Comparison of ENCODE assay signal across 1 cellular context in genomic region chr16:11498683-11499082, GRCh38.
TF ChIP-seq lines count a peak whose summit lies in the region.

No MANE protein-coding gene starts in this region.

TF ChIP-seq in GM23338, 12 proteins besides CTCF, POLR2A, EP300 and RAD21 (continued from another document):
- TF ChIP-seq, protein P1, sequence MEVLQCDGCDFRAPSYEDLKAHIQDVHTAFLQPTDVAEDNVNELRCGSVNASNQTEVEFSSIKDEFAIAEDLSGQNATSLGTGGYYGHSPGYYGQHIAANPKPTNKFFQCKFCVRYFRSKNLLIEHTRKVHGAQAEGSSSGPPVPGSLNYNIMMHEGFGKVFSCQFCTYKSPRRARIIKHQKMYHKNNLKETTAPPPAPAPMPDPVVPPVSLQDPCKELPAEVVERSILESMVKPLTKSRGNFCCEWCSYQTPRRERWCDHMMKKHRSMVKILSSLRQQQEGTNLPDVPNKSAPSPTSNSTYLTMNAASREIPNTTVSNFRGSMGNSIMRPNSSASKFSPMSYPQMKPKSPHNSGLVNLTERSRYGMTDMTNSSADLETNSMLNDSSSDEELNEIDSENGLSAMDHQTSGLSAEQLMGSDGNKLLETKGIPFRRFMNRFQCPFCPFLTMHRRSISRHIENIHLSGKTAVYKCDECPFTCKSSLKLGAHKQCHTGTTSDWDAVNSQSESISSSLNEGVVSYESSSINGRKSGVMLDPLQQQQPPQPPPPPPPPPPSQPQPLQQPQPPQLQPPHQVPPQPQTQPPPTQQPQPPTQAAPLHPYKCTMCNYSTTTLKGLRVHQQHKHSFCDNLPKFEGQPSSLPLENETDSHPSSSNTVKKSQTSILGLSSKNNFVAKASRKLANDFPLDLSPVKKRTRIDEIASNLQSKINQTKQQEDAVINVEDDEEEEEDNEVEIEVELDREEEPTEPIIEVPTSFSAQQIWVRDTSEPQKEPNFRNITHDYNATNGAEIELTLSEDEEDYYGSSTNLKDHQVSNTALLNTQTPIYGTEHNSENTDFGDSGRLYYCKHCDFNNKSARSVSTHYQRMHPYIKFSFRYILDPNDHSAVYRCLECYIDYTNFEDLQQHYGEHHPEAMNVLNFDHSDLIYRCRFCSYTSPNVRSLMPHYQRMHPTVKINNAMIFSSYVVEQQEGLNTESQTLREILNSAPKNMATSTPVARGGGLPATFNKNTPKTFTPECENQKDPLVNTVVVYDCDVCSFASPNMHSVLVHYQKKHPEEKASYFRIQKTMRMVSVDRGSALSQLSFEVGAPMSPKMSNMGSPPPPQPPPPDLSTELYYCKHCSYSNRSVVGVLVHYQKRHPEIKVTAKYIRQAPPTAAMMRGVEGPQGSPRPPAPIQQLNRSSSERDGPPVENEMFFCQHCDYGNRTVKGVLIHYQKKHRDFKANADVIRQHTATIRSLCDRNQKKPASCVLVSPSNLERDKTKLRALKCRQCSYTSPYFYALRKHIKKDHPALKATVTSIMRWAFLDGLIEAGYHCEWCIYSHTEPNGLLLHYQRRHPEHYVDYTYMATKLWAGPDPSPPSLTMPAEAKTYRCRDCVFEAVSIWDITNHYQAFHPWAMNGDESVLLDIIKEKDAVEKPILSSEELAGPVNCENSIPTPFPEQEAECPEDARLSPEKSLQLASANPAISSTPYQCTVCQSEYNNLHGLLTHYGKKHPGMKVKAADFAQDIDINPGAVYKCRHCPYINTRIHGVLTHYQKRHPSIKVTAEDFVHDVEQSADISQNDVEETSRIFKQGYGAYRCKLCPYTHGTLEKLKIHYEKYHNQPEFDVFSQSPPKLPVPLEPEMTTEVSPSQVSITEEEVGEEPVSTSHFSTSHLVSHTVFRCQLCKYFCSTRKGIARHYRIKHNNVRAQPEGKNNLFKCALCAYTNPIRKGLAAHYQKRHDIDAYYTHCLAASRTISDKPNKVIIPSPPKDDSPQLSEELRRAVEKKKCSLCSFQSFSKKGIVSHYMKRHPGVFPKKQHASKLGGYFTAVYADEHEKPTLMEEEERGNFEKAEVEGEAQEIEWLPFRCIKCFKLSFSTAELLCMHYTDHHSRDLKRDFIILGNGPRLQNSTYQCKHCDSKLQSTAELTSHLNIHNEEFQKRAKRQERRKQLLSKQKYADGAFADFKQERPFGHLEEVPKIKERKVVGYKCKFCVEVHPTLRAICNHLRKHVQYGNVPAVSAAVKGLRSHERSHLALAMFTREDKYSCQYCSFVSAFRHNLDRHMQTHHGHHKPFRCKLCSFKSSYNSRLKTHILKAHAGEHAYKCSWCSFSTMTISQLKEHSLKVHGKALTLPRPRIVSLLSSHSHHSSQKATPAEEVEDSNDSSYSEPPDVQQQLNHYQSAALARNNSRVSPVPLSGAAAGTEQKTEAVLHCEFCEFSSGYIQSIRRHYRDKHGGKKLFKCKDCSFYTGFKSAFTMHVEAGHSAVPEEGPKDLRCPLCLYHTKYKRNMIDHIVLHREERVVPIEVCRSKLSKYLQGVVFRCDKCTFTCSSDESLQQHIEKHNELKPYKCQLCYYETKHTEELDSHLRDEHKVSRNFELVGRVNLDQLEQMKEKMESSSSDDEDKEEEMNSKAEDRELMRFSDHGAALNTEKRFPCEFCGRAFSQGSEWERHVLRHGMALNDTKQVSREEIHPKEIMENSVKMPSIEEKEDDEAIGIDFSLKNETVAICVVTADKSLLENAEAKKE (CRISPR knock-in tag; IDR thresholded peaks at IDR 0.05), result no peak
- TF ChIP-seq EZH2phosphoT487 (IDR thresholded peaks at IDR 0.05; ENCODE audit: unreplicated experiment) (no peak), STAT1 (IDR thresholded peaks at IDR 0.05; ENCODE audit: unreplicated experiment) (no peak), CREB1 (CRISPR knock-in tag; IDR thresholded peaks at IDR 0.05; ENCODE audit: low read depth) (no peak), POLR2AphosphoS5 (IDR thresholded peaks at IDR 0.05; ENCODE audit: low read depth) (no peak), EZH2 (IDR thresholded peaks at IDR 0.05; ENCODE audit: low read depth, unreplicated experiment) (no peak)
- TF ChIP-seq, protein P2, sequence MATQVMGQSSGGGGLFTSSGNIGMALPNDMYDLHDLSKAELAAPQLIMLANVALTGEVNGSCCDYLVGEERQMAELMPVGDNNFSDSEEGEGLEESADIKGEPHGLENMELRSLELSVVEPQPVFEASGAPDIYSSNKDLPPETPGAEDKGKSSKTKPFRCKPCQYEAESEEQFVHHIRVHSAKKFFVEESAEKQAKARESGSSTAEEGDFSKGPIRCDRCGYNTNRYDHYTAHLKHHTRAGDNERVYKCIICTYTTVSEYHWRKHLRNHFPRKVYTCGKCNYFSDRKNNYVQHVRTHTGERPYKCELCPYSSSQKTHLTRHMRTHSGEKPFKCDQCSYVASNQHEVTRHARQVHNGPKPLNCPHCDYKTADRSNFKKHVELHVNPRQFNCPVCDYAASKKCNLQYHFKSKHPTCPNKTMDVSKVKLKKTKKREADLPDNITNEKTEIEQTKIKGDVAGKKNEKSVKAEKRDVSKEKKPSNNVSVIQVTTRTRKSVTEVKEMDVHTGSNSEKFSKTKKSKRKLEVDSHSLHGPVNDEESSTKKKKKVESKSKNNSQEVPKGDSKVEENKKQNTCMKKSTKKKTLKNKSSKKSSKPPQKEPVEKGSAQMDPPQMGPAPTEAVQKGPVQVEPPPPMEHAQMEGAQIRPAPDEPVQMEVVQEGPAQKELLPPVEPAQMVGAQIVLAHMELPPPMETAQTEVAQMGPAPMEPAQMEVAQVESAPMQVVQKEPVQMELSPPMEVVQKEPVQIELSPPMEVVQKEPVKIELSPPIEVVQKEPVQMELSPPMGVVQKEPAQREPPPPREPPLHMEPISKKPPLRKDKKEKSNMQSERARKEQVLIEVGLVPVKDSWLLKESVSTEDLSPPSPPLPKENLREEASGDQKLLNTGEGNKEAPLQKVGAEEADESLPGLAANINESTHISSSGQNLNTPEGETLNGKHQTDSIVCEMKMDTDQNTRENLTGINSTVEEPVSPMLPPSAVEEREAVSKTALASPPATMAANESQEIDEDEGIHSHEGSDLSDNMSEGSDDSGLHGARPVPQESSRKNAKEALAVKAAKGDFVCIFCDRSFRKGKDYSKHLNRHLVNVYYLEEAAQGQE (IDR thresholded peaks at IDR 0.05; ENCODE audit: unreplicated experiment), result no peak
